ENCODE assay signal across 15 cellular contexts in the genomic region with DNA sequence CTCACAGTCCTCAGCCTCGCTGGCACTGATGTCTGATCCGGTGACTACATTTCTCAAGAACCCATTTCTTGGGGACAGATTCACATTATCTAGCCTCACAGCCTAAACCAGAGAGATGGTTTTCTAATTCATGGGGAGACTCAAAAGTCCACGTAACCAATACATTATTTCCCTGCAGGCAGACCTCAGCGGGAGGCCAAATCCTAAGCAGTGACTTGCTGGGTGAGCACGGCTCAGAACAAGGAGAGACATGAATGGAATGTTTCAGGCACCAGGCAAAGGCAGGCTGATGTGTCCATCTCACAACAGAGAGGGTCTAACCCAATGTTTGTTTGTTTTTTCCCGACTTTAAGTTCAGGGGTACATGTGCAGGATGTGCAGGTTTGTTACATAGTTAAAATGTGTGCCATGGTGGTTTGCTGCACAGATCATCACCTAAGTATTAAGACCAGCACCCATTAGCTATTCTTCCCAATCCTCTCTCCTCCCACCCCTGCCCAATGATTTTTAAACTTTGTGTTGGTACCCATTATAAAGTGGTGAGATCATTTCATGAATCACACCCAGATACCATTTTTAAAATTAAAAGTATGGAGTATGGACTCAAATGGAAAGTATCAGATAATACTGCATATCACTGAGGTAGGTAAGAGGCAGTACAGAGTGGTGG. TPM values are rescaled to one million over a fixed set of nuclear protein-coding genes. Genes with fewer than 3 reads are reported as not detected.
DNase-seq lines count a peak whose midpoint lies in the region; ATAC-seq, FAIRE-seq and TF ChIP-seq lines count a peak whose summit lies in the region.
"Had no signal": no experiment of that assay in that cellular context is flagged by ENCODE, and none has a peak within 500 bp of the region (broad histone marks: within the 10 kb centered on the region; RNA-seq: fewer than 3 reads in every experiment).

No MANE protein-coding gene starts in this region.

- no peak overlapping the region for H2AFZ ChIP-seq in neural progenitor cell (replicated peaks)

- H3K4me3 Mint-ChIP-seq in endodermal cell (no peak overlapping the region), neural progenitor cell (no peak overlapping the region)

- no peaks in the 10 kb centered on the region for H3K36me3 ChIP-seq in RWPE2 (ENCODE audit: low read depth)
- no peaks in the 10 kb centered on the region for H3K36me3 ChIP-seq in endodermal cell (ENCODE audit: control insufficient read depth, insufficient read depth, low read length)
- H3K36me3 ChIP-seq in neural progenitor cell = no peaks in the 10 kb centered on the region

- no peaks in the 10 kb centered on the region for H3K36me3 Mint-ChIP-seq in endodermal cell (ENCODE audit: low read depth)
- peaks cover 3% of the 10 kb centered on the region for H3K36me3 Mint-ChIP-seq in neural progenitor cell

- peak; percentile 65 for ATAC-seq in RWPE2 (ENCODE audit: low read depth)

- H3K27me3 ChIP-seq in RWPE2 (ENCODE audit: insufficient read depth, poor library complexity, severe bottlenecking) (no peaks in the 10 kb centered on the region), endodermal cell (ENCODE audit: control insufficient read depth, insufficient read depth, low read length, poor library complexity, severe bottlenecking) (no peaks in the 10 kb centered on the region), neural progenitor cell (no peaks in the 10 kb centered on the region)

- H3K9me3 Mint-ChIP-seq in endodermal cell (no peaks in the 10 kb centered on the region), neural progenitor cell (no peaks in the 10 kb centered on the region)

- WGBS in endodermal cell (ENCODE audit: insufficient coverage in 1 of 2, insufficient read length in 1 of 2), 2 experiments = 51 to 58% methylated on average over 3 to 6 of the region's 6 CpGs

- H3K4me3 ChIP-seq in RWPE2 (ENCODE audit: severe bottlenecking) (no peak overlapping the region), endodermal cell (ENCODE audit: low read length) (no peak overlapping the region), neural progenitor cell (no peak overlapping the region)

- H3K79me2 ChIP-seq in neural progenitor cell (ENCODE audit: low read depth) = no peaks in the 10 kb centered on the region

- DNase-seq in AG20443 (ENCODE audit: low spot score) = peak; percentile 70
- no peak for DNase-seq in RWPE2 (ENCODE audit: low spot score)
- peak; percentile 80 for DNase-seq in endodermal cell
- peak; percentile 67 for DNase-seq in neural progenitor cell (ENCODE audit: low spot score)
- DNase-seq in NCI-H1930 (lab: John Stamatoyannopoulos, UW) = no peak
- DNase-seq in D721Med (ENCODE audit: insufficient read length, low spot score) = no peak
- no peak for DNase-seq in G401 (ENCODE audit: low spot score)
- no peak for DNase-seq in NCI-H526 treated with DMSO at 0.1 percent for 48 hours (lab: John Stamatoyannopoulos, UW)
- DNase-seq: activated naive CD4-positive, alpha-beta T cell; NCI-H1105 treated with DMSO at 0.1 percent for 48 hours; NCI-H524 treated with DMSO at 0.1 percent for 48 hours; stimulated activated CD4-positive, alpha-beta T cell treated with anti-CD3 and anti-CD28 coated beads, Interleukin-1b, Interleukin-23, amount 100 ng/mL, for 48 hours had no signal

- H3K27ac ChIP-seq in RWPE2 (ENCODE audit: poor library complexity, severe bottlenecking) = no peak overlapping the region
- no peak overlapping the region for H3K27ac ChIP-seq in endodermal cell (ENCODE audit: low read depth, low read length)
- no peak overlapping the region for H3K27ac ChIP-seq in neural progenitor cell

- peaks cover 28% of the 10 kb centered on the region for H4K20me1 ChIP-seq in neural progenitor cell (ENCODE audit: low read depth)

- peak overlapping the region; percentile 50 for H3K4me2 ChIP-seq in neural progenitor cell

- in situ Hi-C loops in G401 (cut with HindIII; ENCODE audit: low sequenced_read_pairs) = no loop called here

- H3K9me3 ChIP-seq in RWPE2 (ENCODE audit: severe bottlenecking) (no peaks in the 10 kb centered on the region), endodermal cell (ENCODE audit: control insufficient read depth, low read length) (no peaks in the 10 kb centered on the region), neural progenitor cell (ENCODE audit: low read depth) (no peaks in the 10 kb centered on the region)

- FAIRE-seq in D721Med (lab: Jason Lieb, UNC) = no peak
- FAIRE-seq: GM12891, urothelium cell line had no signal

- no peak for TF ChIP-seq CTCF in RWPE2 (IDR thresholded peaks at IDR 0.05; ENCODE audit: poor library complexity, severe bottlenecking)
- TF ChIP-seq CTCF in endodermal cell (conservative IDR thresholded peaks at IDR 0.05) = no peak
- no peak for TF ChIP-seq CTCF in neural progenitor cell (IDR thresholded peaks at IDR 0.05)
- TF ChIP-seq CTCF in D721Med (IDR thresholded peaks at IDR 0.05; ENCODE audit: insufficient read depth, missing control alignments) = no peak

- H3K27me3 Mint-ChIP-seq in endodermal cell (ENCODE audit: insufficient read depth) (no peaks in the 10 kb centered on the region), neural progenitor cell (ENCODE audit: insufficient read depth, low read depth) (peaks cover 2% of the 10 kb centered on the region)

- H3K9ac ChIP-seq in endodermal cell (ENCODE audit: extremely low read depth, low read length, poor library complexity, severe bottlenecking) (no peak overlapping the region), neural progenitor cell (no peak overlapping the region)

- H3K4me1 ChIP-seq in RWPE2 (ENCODE audit: insufficient read depth, poor library complexity, severe bottlenecking) = peaks cover 11% of the 10 kb centered on the region
- H3K4me1 ChIP-seq in endodermal cell (ENCODE audit: control insufficient read depth, insufficient read depth, low read length) = peaks cover 13% of the 10 kb centered on the region
- peaks cover 35% of the 10 kb centered on the region for H3K4me1 ChIP-seq in neural progenitor cell

- peaks cover 16% of the 10 kb centered on the region for H3F3A ChIP-seq in neural progenitor cell (ENCODE audit: low read depth)

- H3K4me1 Mint-ChIP-seq in endodermal cell = peaks cover 30% of the 10 kb centered on the region
- H3K4me1 Mint-ChIP-seq in neural progenitor cell = peaks cover 39% of the 10 kb centered on the region

- no peak overlapping the region for H3K27ac Mint-ChIP-seq in endodermal cell
- H3K27ac Mint-ChIP-seq in neural progenitor cell = no peak overlapping the region
- H3K27ac Mint-ChIP-seq: progenitor cell of endocrine pancreas had no signal

RNA-seq across cellular contexts. Expression of a gene that starts 53.3 kb away (rescaled TPM):
- total RNA-seq in endodermal cell (1 to 10 TPM; 3.2 to 5.2 TPM), neural progenitor cell (ENCODE audit: low replicate concordance) (34.5 and 36.9 TPM in 2 replicates)
- polyA plus RNA-seq in endodermal cell (2013, experiment 1 of 2) = 20.3 TPM
- polyA plus RNA-seq in endodermal cell (2013, experiment 2 of 2) = 21.8 TPM
- 10.1 and 10.2 TPM in 2 replicates for total RNA-seq in G401 (2014; rRNA removed; shearing (Covaris generic))

Comparison
In these comparisons a context has a peak if more than half of its experiments do, and no peak if none do; other contexts are left out.
1. DNase-seq: peak in AG20443 (single experiment), endodermal cell (single experiment) and neural progenitor cell (single experiment); none in RWPE2 (single experiment), NCI-H1930 (0 of 2), D721Med (single experiment), G401 (single experiment) and NCI-H526 treated with DMSO at 0.1 percent for 48 hours (single experiment).